ENCODE assay signal across 8 cellular contexts in the genomic region with DNA sequence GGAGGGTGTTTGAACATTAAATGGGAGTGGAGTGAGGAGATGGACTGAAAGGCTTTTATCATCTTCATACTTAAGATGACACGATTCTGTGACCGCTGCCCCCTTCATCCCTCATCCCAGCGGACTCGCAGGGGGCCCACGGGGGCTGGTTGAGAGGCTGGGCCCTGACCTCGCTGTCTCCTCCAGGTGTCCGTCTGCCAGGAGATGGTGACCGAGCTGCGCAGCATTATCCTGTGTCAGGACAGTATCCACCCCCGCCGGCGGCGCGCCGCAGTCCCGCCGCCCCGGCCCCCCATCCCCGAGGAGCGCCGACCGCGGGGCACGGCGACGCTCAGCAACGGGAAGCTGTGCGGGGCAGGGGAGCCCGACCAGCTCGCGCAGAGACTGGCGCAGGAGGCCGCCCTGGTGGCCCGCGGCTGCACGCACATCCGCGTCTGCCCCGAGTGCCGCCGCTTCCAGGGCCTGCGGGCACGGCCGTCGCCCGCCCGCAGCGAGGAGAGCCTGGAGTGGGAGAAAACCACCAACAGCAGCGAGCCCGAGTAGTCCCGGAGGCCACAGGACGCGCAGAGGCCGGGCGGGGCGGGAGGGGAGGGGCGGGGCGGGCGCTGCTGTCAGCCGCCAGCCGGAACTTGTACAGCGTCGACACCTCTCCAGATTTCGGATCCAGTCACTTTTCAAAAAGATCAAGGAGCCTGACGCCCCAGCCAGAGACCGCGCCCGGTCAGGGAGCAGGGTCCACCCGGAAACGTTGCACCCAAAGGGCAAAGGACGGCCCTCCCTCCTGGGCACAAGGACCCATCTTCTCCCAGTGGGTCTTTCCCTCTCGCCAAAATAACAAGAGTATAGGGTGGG. TPM values are rescaled to one million over a fixed set of nuclear protein-coding genes. Genes with fewer than 3 reads are reported as not detected.
DNase-seq lines count a peak whose midpoint lies in the region; ATAC-seq, FAIRE-seq and TF ChIP-seq lines count a peak whose summit lies in the region.

No MANE protein-coding gene starts in this region.

- ATAC-seq in A549 (peak; percentile 96 to 98), HG03565 (IDR thresholded peaks at IDR 0.05; ENCODE audit: unreplicated experiment) (no peak)
- peak; percentile 76 for ATAC-seq in effector memory CD8-positive, alpha-beta T cell (replicated peaks)
- peak; percentile 90 to 92 for ATAC-seq in stimulated activated naive B cell treated with anti-CD40 and anti-IgM and Interleukin-4, amounts not matched to agents 10 μg/mL and 1 μg/mL and 100 μg/mL, for 72 hours (replicated peaks)

- DNase-seq in A549 (ENCODE audit: low read depth in 1 of 2, low spot score in 1 of 2) (peak; percentile 16 to 21), GM13976 (ENCODE audit: low spot score) (peak; percentile 63), MV-4-11 (lab: John Stamatoyannopoulos, UW) (peak; percentile 39)
- peak; percentile 14 for DNase-seq in activated CD4-positive, alpha-beta T cell treated with anti-CD3 and anti-CD28 coated beads, Interleukin-2, amount 50 U/mL, for 1 hour
- DNase-seq in effector memory CD8-positive, alpha-beta T cell, result peak in 2 of 3 experiments; percentile 2 to 13
- peak; percentile 13 for DNase-seq in stimulated activated naive B cell treated with anti-CD40 and anti-IgM and Interleukin-4, amounts not matched to agents 10 μg/mL and 1 μg/mL and 100 μg/mL, for 72 hours

- TF ChIP-seq CTCF in A549 (IDR thresholded peaks at IDR 0.05) (no peak), GM13976 (IDR thresholded peaks at IDR 0.05; ENCODE audit: borderline replicate concordance, control extremely low read depth, extremely low read depth, insufficient read depth, missing control alignments) (no peak)

- TF ChIP-seq EP300 in A549 (IDR thresholded peaks at IDR 0.05), result no peak

- POLR2A ChIA-PET in A549 (lab: Yijun Ruan, JAX), result interaction anchor here (0.7 kb wide), 1 partner anchor 131 kb away, joined by 3 read pairs; no protein-coding TSS in a partner anchor

- no peaks in the 10 kb centered on the region for H3K9me3 Mint-ChIP-seq in effector memory CD8-positive, alpha-beta T cell
- no peaks in the 10 kb centered on the region for H3K9me3 Mint-ChIP-seq in stimulated activated naive B cell treated with anti-CD40 and anti-IgM and Interleukin-4, amounts not matched to agents 10 μg/mL and 1 μg/mL and 100 μg/mL, for 72 hours

- H3K9me3 ChIP-seq in A549 (no peaks in the 10 kb centered on the region), mesodermal cell (ENCODE audit: control insufficient read depth, low read length) (no peaks in the 10 kb centered on the region)

- H3K4me3 Mint-ChIP-seq in effector memory CD8-positive, alpha-beta T cell, result peak overlapping the region; percentile 66
- H3K4me3 Mint-ChIP-seq in stimulated activated naive B cell treated with anti-CD40 and anti-IgM and Interleukin-4, amounts not matched to agents 10 μg/mL and 1 μg/mL and 100 μg/mL, for 72 hours, result peak overlapping the region; percentile 68 to 78

- no peak for TF ChIP-seq RAD21 in A549 (conservative IDR thresholded peaks at IDR 0.05 in 1 of 2, IDR thresholded peaks at IDR 0.05 in 1 of 2)

- CTCF ChIA-PET in A549 (lab: Yijun Ruan, JAX), result interaction anchor here (0.6 kb wide), 1 partner anchor 86 kb away, joined by 4 read pairs; no protein-coding TSS in a partner anchor

- H3K4me3 ChIP-seq in A549 (peak overlapping the region; percentile 45), mesodermal cell (ENCODE audit: extremely low read depth, insufficient read depth, low read length, poor library complexity, severe bottlenecking) (peak overlapping the region; percentile 39)

- peaks cover 3% of the 10 kb centered on the region for H3K36me3 Mint-ChIP-seq in effector memory CD8-positive, alpha-beta T cell (ENCODE audit: insufficient read depth)
- H3K36me3 Mint-ChIP-seq in stimulated activated naive B cell treated with anti-CD40 and anti-IgM and Interleukin-4, amounts not matched to agents 10 μg/mL and 1 μg/mL and 100 μg/mL, for 72 hours, result peaks cover 0 to 2% of the 10 kb centered on the region in 2 donors

- in situ Hi-C loops in GM13976 (cut with MboI; ENCODE audit: low sequenced_read_pairs, unreplicated experiment), result no loop called here

- H3K27ac ChIP-seq in A549 (peak overlapping the region; percentile 17 to 65; a peak in 3 of 6 replicates), mesodermal cell (ENCODE audit: low read depth, low read length, severe bottlenecking) (no peak overlapping the region)

- peaks cover 42 to 72% of the 10 kb centered on the region in 2 donors for H3K27me3 Mint-ChIP-seq in effector memory CD8-positive, alpha-beta T cell
- H3K27me3 Mint-ChIP-seq in stimulated activated naive B cell treated with anti-CD40 and anti-IgM and Interleukin-4, amounts not matched to agents 10 μg/mL and 1 μg/mL and 100 μg/mL, for 72 hours, result peaks cover 40 to 77% of the 10 kb centered on the region in 2 donors

- no peak for TF ChIP-seq POLR2A in A549 (IDR thresholded peaks at IDR 0.05; ENCODE audit: low read length)

- H3K36me3 ChIP-seq in mesodermal cell (ENCODE audit: control insufficient read depth, insufficient read depth, low read length), result no peaks in the 10 kb centered on the region

- WGBS in A549 (ENCODE audit: missing lambda C conversion rate), result 20% methylated on average over 17 of the region's 72 CpGs
- WGBS in mesodermal cell (ENCODE audit: insufficient coverage in 2 of 2), 2 experiments, result 4% methylated on average over 57 to 58 of the region's 72 CpGs

- H3K4me1 ChIP-seq in A549, result no peaks in the 10 kb centered on the region
- H3K4me1 ChIP-seq in mesodermal cell (ENCODE audit: control insufficient read depth, insufficient read depth, low read length, poor library complexity, severe bottlenecking), result no peaks in the 10 kb centered on the region

- peaks cover 7 to 12% of the 10 kb centered on the region in 2 donors for H3K4me1 Mint-ChIP-seq in effector memory CD8-positive, alpha-beta T cell (ENCODE audit: low read depth in 2 of 2)
- H3K4me1 Mint-ChIP-seq in stimulated activated naive B cell treated with anti-CD40 and anti-IgM and Interleukin-4, amounts not matched to agents 10 μg/mL and 1 μg/mL and 100 μg/mL, for 72 hours, result peaks cover 5 to 12% of the 10 kb centered on the region in 2 donors

- H3K4me2 ChIP-seq in A549, result peak overlapping the region; percentile 94

- peak overlapping the region in 1 of 2 donors; percentile 54 for H3K27ac Mint-ChIP-seq in effector memory CD8-positive, alpha-beta T cell
- no peak overlapping the region for H3K27ac Mint-ChIP-seq in stimulated activated naive B cell treated with anti-CD40 and anti-IgM and Interleukin-4, amounts not matched to agents 10 μg/mL and 1 μg/mL and 100 μg/mL, for 72 hours

- no peak for FAIRE-seq in A549 (lab: Jason Lieb, UNC)

TF ChIP-seq in A549, 52 proteins besides CTCF, POLR2A, EP300 and RAD21:
- TF ChIP-seq NFE2L2 (conservative IDR thresholded peaks at IDR 0.05; ENCODE audit: low read length) (no peak), POLR2AphosphoS2 (conservative IDR thresholded peaks at IDR 0.05; ENCODE audit: low read length) (no peak), TFCP2L1 (CRISPR knock-in tag; IDR thresholded peaks at IDR 0.05) (no peak), ZC3H11A (IDR thresholded peaks at IDR 0.05) (no peak)
- TF ChIP-seq, protein P1, sequence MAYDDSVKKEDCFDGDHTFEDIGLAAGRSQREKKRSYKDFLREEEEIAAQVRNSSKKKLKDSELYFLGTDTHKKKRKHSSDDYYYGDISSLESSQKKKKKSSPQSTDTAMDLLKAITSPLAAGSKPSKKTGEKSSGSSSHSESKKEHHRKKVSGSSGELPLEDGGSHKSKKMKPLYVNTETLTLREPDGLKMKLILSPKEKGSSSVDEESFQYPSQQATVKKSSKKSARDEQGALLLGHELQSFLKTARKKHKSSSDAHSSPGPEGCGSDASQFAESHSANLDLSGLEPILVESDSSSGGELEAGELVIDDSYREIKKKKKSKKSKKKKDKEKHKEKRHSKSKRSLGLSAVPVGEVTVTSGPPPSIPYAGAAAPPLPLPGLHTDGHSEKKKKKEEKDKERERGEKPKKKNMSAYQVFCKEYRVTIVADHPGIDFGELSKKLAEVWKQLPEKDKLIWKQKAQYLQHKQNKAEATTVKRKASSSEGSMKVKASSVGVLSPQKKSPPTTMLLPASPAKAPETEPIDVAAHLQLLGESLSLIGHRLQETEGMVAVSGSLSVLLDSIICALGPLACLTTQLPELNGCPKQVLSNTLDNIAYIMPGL (CRISPR knock-in tag; IDR thresholded peaks at IDR 0.05; ENCODE audit: borderline replicate concordance), result no peak
TF ChIP-seq in A549: peak in this region for 0.

RNA-seq across cellular contexts. Expression of gene TBCEL, which starts 38.0 kb away (rescaled TPM):
- polyA plus RNA-seq in A549 (2011; rRNA removed), result 10.9 and 11.9 TPM in 2 replicates
- polyA plus RNA-seq in A549 (2012; cell fraction: cytosol; rRNA removed), result 1.8 and 2.4 TPM in 2 replicates
- 1.8 and 4.1 TPM in 2 replicates for polyA plus RNA-seq in A549 (2012; cell fraction: nucleus; rRNA removed)
- 5.9 to 6.6 TPM (median 6.1 TPM) in 3 replicates for polyA plus RNA-seq in A549 (2017; fragmentation: RNase III; extraction: RNeasy Plus Mini Kit Qiagen cat#74134 plus additional on column Dnase treatment)
- polyA minus RNA-seq in A549 (2011; rRNA and poly(A)+ RNA removed), result 8.0 and 12.4 TPM in 2 replicates
- polyA plus RNA-seq in mesodermal cell (2013, experiment 1 of 2), result 11.6 TPM
- 9.1 TPM for polyA plus RNA-seq in mesodermal cell (2013, experiment 2 of 2)

Comparison
In these comparisons a context has a peak if more than half of its experiments do, and no peak if none do; other contexts are left out.
1. DNase-seq: peak in every context shown above with its lines; median percentile 63 in GM13976; 39 in MV-4-11; 18 in A549; 14 in activated CD4-positive, alpha-beta T cell treated with anti-CD3 and anti-CD28 coated beads, Interleukin-2, amount 50 U/mL, for 1 hour; 13 in stimulated activated naive B cell treated with anti-CD40 and anti-IgM and Interleukin-4, amounts not matched to agents 10 μg/mL and 1 μg/mL and 100 μg/mL, for 72 hours; 8 in effector memory CD8-positive, alpha-beta T cell.